ENCODE assay signal across 16 cellular contexts in the genomic region with DNA sequence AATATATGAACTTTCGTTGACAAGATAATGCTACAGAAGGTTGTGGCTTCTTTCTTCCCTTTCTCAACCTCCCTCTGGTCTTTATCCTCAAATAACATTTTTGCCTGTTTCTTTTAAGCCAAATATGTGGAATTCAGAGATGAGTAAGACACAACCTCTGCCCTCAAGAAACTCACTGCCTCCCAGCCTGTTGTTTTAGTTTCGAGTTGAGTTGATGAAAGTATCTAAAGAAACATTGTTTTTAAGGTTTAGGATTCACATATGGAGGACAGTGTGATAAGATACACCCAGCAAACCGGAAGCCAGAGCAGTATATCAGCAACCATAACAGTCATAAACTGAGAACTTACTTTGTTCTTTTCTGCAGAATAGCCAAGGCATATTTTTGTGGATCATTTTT.
DNase-seq lines count a peak whose midpoint lies in the region; ATAC-seq, FAIRE-seq and TF ChIP-seq lines count a peak whose summit lies in the region.
"Had no signal": no experiment of that assay in that cellular context is flagged by ENCODE, and none has a peak within 500 bp of the region (broad histone marks: within the 10 kb centered on the region; RNA-seq: fewer than 3 reads in every experiment).

No MANE protein-coding gene starts in this region.

- H3K9me2 ChIP-seq in OCI-LY7 (ENCODE audit: insufficient read depth, low read length): no peaks in the 10 kb centered on the region

- H3K27ac Mint-ChIP-seq in activated T-helper 17 cell treated with anti-CD3 and anti-CD28 coated beads, Interleukin-2, amount 50 U/mL, for 72 hours: no peak overlapping the region
- H3K27ac Mint-ChIP-seq: activated CD8-positive, alpha-beta T cell treated with anti-CD3 and anti-CD28 coated beads for 36 hours; dendritic cell treated with granulocyte-macrophage colony-stimulating factor and Interleukin-4, amounts not matched to agents 40 ng/mL and 50 ng/mL, for 4 days had no signal

- no peak for FAIRE-seq in HepG2 (lab: Jason Lieb, UNC)
- FAIRE-seq: GM12891 had no signal

- no peaks in the 10 kb centered on the region for H3K27me3 Mint-ChIP-seq in activated T-helper 17 cell treated with anti-CD3 and anti-CD28 coated beads, Interleukin-2, amount 50 U/mL, for 72 hours
- H3K27me3 Mint-ChIP-seq: activated CD8-positive, alpha-beta T cell treated with anti-CD3 and anti-CD28 coated beads for 36 hours had no signal

- BruUV-seq in HepG2 (replicated peaks; lab: Mats Ljungman, UMichigan) (no TSS peak), OCI-LY7 (replicated peaks; lab: Mats Ljungman, UMichigan) (no TSS peak)

- peaks cover 5% of the 10 kb centered on the region for H3K4me1 Mint-ChIP-seq in activated T-helper 17 cell treated with anti-CD3 and anti-CD28 coated beads, Interleukin-2, amount 50 U/mL, for 72 hours

- H2AFZ ChIP-seq in HepG2 (ENCODE audit: low read length): no peak overlapping the region
- no peak overlapping the region for H2AFZ ChIP-seq in OCI-LY7 (ENCODE audit: low read length)

- CTCF ChIA-PET in HepG2 (lab: Yijun Ruan, JAX; ENCODE audit: low intra/inter-chr PET ratio, low total read pairs) (no interaction called here), OCI-LY7 (lab: Charles Lee; ENCODE audit: unreplicated experiment) (no interaction called here)

- H3K36me3 ChIP-seq in liver (ENCODE audit: control insufficient read depth in 4 of 4, insufficient read depth in 3 of 4, low read depth in 1 of 4, low read length in 3 of 4) (peaks cover 0 to 2% (median 0%) of the 10 kb centered on the region in 4 donors), HepG2 (replicated peaks in 1 of 2; ENCODE audit: control insufficient read depth in 1 of 2, insufficient read depth in 2 of 2, low read length in 2 of 2) (no peaks in the 10 kb centered on the region), WERI-Rb-1 (no peaks in the 10 kb centered on the region), OCI-LY7 (ENCODE audit: insufficient read depth, low read length) (no peaks in the 10 kb centered on the region)
- H3K36me3 ChIP-seq: left lung had no signal

- DNase-seq in HepG2 (ENCODE audit: low spot score) (no peak), foreskin fibroblast (peak; percentile 72 to 86), WERI-Rb-1 (no peak), NCI-H82 (lab: John Stamatoyannopoulos, UW) (no peak), NCI-H128 (lab: John Stamatoyannopoulos, UW; ENCODE audit: unreplicated experiment) (no peak), OCI-LY7 (ENCODE audit: low spot score) (no peak)
- DNase-seq: activated CD8-positive, alpha-beta T cell treated with anti-CD3 and anti-CD28 coated beads for 36 hours; activated naive CD4-positive, alpha-beta T cell treated with anti-CD3 and anti-CD28 coated beads, Interleukin-2, amount 50 U/mL, for 16 hours; H7; left lung; stimulated activated CD4-positive, alpha-beta T cell treated with anti-CD3 and anti-CD28 coated beads, Interleukin-12 subunit alpha, Interleukin-12 subunit beta, amount 100 ng/mL, for 4 hours had no signal

- POLR2A ChIA-PET in HepG2 (lab: Yijun Ruan, JAX) (no interaction called here), OCI-LY7 (lab: Charles Lee) (no interaction called here)

- H3K27ac ChIP-seq in liver (ENCODE audit: low read depth in 1 of 2, low read length in 2 of 2): no peak overlapping the region
- H3K27ac ChIP-seq in HepG2 (ENCODE audit: extremely low read length, insufficient read depth, low read length): no peak overlapping the region
- H3K27ac ChIP-seq in WERI-Rb-1: no peak overlapping the region
- H3K27ac ChIP-seq in OCI-LY7 (ENCODE audit: low read depth, low read length, poor library complexity, severe bottlenecking): no peak overlapping the region
- H3K27ac ChIP-seq: left lung had no signal

- in situ Hi-C loops in HepG2 (cut with HindIII; ENCODE audit: extremely low pct_ligation_motif_present, low pct_unique_long_range_greater_than_20kb): no loop called here

- H3K4me2 ChIP-seq in HepG2 (ENCODE audit: low read depth, low read length) (no peak overlapping the region), OCI-LY7 (ENCODE audit: low read length) (no peak overlapping the region)

- H3K27me3 ChIP-seq in liver (ENCODE audit: control insufficient read depth in 4 of 4, insufficient read depth in 4 of 4, low read length in 3 of 4) (no peaks in the 10 kb centered on the region), HepG2 (ENCODE audit: control insufficient read depth in 1 of 2, insufficient read depth in 2 of 2, low read length in 2 of 2) (peaks cover 1 to 5% of the 10 kb centered on the region in 2 experiments; a peak in 1 of 5 replicates), WERI-Rb-1 (ENCODE audit: insufficient read depth, low read depth, severe bottlenecking) (no peaks in the 10 kb centered on the region)
- H3K27me3 ChIP-seq: left lung had no signal

- no peak overlapping the region for H3K4me3 Mint-ChIP-seq in activated T-helper 17 cell treated with anti-CD3 and anti-CD28 coated beads, Interleukin-2, amount 50 U/mL, for 72 hours
- H3K4me3 Mint-ChIP-seq: activated CD8-positive, alpha-beta T cell treated with anti-CD3 and anti-CD28 coated beads for 36 hours; dendritic cell treated with granulocyte-macrophage colony-stimulating factor and Interleukin-4, amounts not matched to agents 40 ng/mL and 50 ng/mL, for 4 days had no signal

- no peaks in the 10 kb centered on the region for H3K36me3 Mint-ChIP-seq in activated T-helper 17 cell treated with anti-CD3 and anti-CD28 coated beads, Interleukin-2, amount 50 U/mL, for 72 hours (ENCODE audit: low read depth)

- TF ChIP-seq CTCF in liver (IDR thresholded peaks at IDR 0.05; ENCODE audit: low read depth, low read length, missing input control): no peak
- no peak for TF ChIP-seq CTCF in HepG2 (CRISPR knock-in tag; IDR thresholded peaks at IDR 0.05)
- TF ChIP-seq CTCF in foreskin fibroblast (IDR thresholded peaks at IDR 0.05; ENCODE audit: low read depth, low read length): no peak
- no peak for TF ChIP-seq CTCF in WERI-Rb-1 (IDR thresholded peaks at IDR 0.05; ENCODE audit: low read depth, low read length)
- no peak for TF ChIP-seq CTCF in OCI-LY7 (conservative IDR thresholded peaks at IDR 0.05; ENCODE audit: low read length)

- H3K4me3 ChIP-seq in liver (ENCODE audit: low read depth in 1 of 3, low read length in 3 of 3) (no peak overlapping the region), HepG2 (replicated peaks in 1 of 3; ENCODE audit: insufficient read depth in 1 of 3, low read depth in 2 of 3, low read length in 3 of 3) (no peak overlapping the region), foreskin fibroblast (ENCODE audit: low read depth in 1 of 2, low read length in 2 of 2) (no peak overlapping the region), WERI-Rb-1 (ENCODE audit: low read depth, low read length) (no peak overlapping the region), OCI-LY7 (ENCODE audit: low read depth, low read length, poor library complexity, severe bottlenecking) (no peak overlapping the region)
- H3K4me3 ChIP-seq: left lung had no signal

- TF ChIP-seq EP300 in HepG2 (IDR thresholded peaks at IDR 0.05; ENCODE audit: low read depth in 2 of 2, low read length in 2 of 2) (no peak), HepG2 (CRISPR knock-in tag; IDR thresholded peaks at IDR 0.05; ENCODE audit: borderline replicate concordance) (no peak)

- 77% methylated on average over 3 of the region's 3 CpGs for WGBS in liver
- WGBS in HepG2 (ENCODE audit: low lambda C conversion rate): 3% methylated on average over 3 of the region's 3 CpGs

- TF ChIP-seq POLR2A in HepG2 (IDR thresholded peaks at IDR 0.05; ENCODE audit: insufficient read depth in 1 of 2, low read depth in 2 of 2, low read length in 2 of 2): no peak

- no peaks in the 10 kb centered on the region for H3K9me3 Mint-ChIP-seq in activated T-helper 17 cell treated with anti-CD3 and anti-CD28 coated beads, Interleukin-2, amount 50 U/mL, for 72 hours
- H3K9me3 Mint-ChIP-seq: activated CD8-positive, alpha-beta T cell treated with anti-CD3 and anti-CD28 coated beads for 36 hours; dendritic cell treated with granulocyte-macrophage colony-stimulating factor and Interleukin-4, amounts not matched to agents 40 ng/mL and 50 ng/mL, for 4 days had no signal

- H3K79me2 ChIP-seq in HepG2 (ENCODE audit: insufficient read depth, low read length) (no peaks in the 10 kb centered on the region), OCI-LY7 (ENCODE audit: insufficient read depth, low read depth, low read length) (no peaks in the 10 kb centered on the region)

- intact Hi-C loops in HepG2 (cut with micrococcal nuclease; ENCODE audit: unreplicated experiment): no loop called here
- intact Hi-C loops in OCI-LY7 (cut with micrococcal nuclease; ENCODE audit: unreplicated experiment): no loop called here

- H3K4me1 ChIP-seq in liver (ENCODE audit: control insufficient read depth in 4 of 4, insufficient read depth in 4 of 4, low read length in 3 of 4) (peaks cover 0 to 22% (median 15%) of the 10 kb centered on the region in 4 donors), HepG2 (ENCODE audit: insufficient read depth, low read length) (no peaks in the 10 kb centered on the region), OCI-LY7 (ENCODE audit: insufficient read depth, low read length, poor library complexity, severe bottlenecking) (no peaks in the 10 kb centered on the region)

- H4K20me1 ChIP-seq in HepG2 (ENCODE audit: insufficient read depth, low read length) (no peaks in the 10 kb centered on the region), OCI-LY7 (ENCODE audit: insufficient read depth, low read length) (no peaks in the 10 kb centered on the region)

- no peak for ATAC-seq in HepG2
- peak; percentile 84 for ATAC-seq in activated T-helper 17 cell treated with anti-CD3 and anti-CD28 coated beads, Interleukin-2, amount 50 U/mL, for 72 hours (replicated peaks)
- ATAC-seq: activated CD8-positive, alpha-beta T cell treated with anti-CD3 and anti-CD28 coated beads for 36 hours; left lung; Panc1 had no signal

- no peak overlapping the region for H3K9ac ChIP-seq in liver (ENCODE audit: low read depth in 1 of 2, low read length in 2 of 2)
- H3K9ac ChIP-seq in HepG2 (ENCODE audit: insufficient read depth, low read depth, low read length): no peak overlapping the region

- no peak for TF ChIP-seq RAD21 in liver (IDR thresholded peaks at IDR 0.05)
- no peak for TF ChIP-seq RAD21 in HepG2 (CRISPR knock-in tag; IDR thresholded peaks at IDR 0.05)

- no peaks in the 10 kb centered on the region for H3K9me3 ChIP-seq in liver (ENCODE audit: control insufficient read depth in 4 of 4, low read length in 3 of 4)
- no peaks in the 10 kb centered on the region for H3K9me3 ChIP-seq in HepG2 (ENCODE audit: low read length)
- no peaks in the 10 kb centered on the region for H3K9me3 ChIP-seq in WERI-Rb-1 (ENCODE audit: severe bottlenecking)
- no peaks in the 10 kb centered on the region for H3K9me3 ChIP-seq in OCI-LY7 (ENCODE audit: low read length)
- H3K9me3 ChIP-seq: left lung had no signal

TF ChIP-seq in liver, 16 proteins besides CTCF, POLR2A, EP300 and RAD21:
- TF ChIP-seq NR2F2 (IDR thresholded peaks at IDR 0.05) (peak; percentile 22), GABPA (IDR thresholded peaks at IDR 0.05 in 1 of 2, conservative IDR thresholded peaks at IDR 0.05 in 1 of 2) (no peak)
TF ChIP-seq in liver: peak in this region for 1.

Comparison
In these comparisons a context has a peak if more than half of its experiments do, and no peak if none do; other contexts are left out.
1. DNase-seq: peak in foreskin fibroblast (2 of 2); none in HepG2 (single experiment), WERI-Rb-1 (single experiment), NCI-H82 (single experiment), NCI-H128 (single experiment) and OCI-LY7 (single experiment).